In genomic region chr4:99315839-99316238, GRCh38 we compare ENCODE assay signal across 33 cellular contexts. TPM values are rescaled to one million over a fixed set of nuclear protein-coding genes. Genes with fewer than 3 reads are reported as not detected.
"Had no signal": no experiment of that assay in that cellular context is flagged by ENCODE, and none has a peak within 500 bp of the region (broad histone marks: within the 10 kb centered on the region; RNA-seq: fewer than 3 reads in every experiment).

No MANE protein-coding gene starts in this region.

- H3K4me3 Mint-ChIP-seq: activated B cell treated with CpG ODN at 0.5 μM for 24 hours; activated CD4-positive, alpha-beta T cell treated with anti-CD3 and anti-CD28 coated beads for 36 hours; activated naive CD8-positive, alpha-beta T cell treated with anti-CD3 and anti-CD28 coated beads, Interleukin-2, amount 10 ng/mL, durations not matched to agents 7 days and 5 days; mesothelial cell of epicardium; naive thymus-derived CD4-positive, alpha-beta T cell; T-helper 17 cell; type B pancreatic cell had no signal

- H3K27me3 ChIP-seq: brain microvascular endothelial cell, heart left ventricle, left lung, spleen, testis had no signal

- DNase-seq: activated B cell treated with CpG ODN at 0.5 μM for 24 hours; activated CD4-positive, alpha-beta T cell treated with anti-CD3 and anti-CD28 coated beads for 36 hours; activated CD4-positive, alpha-beta T cell treated with anti-CD3 and anti-CD28 coated beads, Interleukin-2, amount 50 U/mL, for 4 hours; activated CD8-positive, alpha-beta memory T cell treated with anti-CD3 and anti-CD28 coated beads for 24 hours; activated effector memory CD4-positive, alpha-beta T cell treated with Interleukin-2 at 50 U/mL for 16 hours; activated naive CD4-positive, alpha-beta T cell treated with Interleukin-2 at 50 U/mL for 16 hours; activated naive CD8-positive, alpha-beta T cell treated with anti-CD3 and anti-CD28 coated beads, Interleukin-2, amount 10 ng/mL, durations not matched to agents 7 days and 5 days; amniotic stem cell; brain microvascular endothelial cell; caudate nucleus; foreskin fibroblast; heart left ventricle; hypothalamus; kidney glomerular epithelial cell; left lung; naive thymus-derived CD4-positive, alpha-beta T cell; nucleus accumbens; right cardiac atrium; spleen; stimulated activated CD4-positive, alpha-beta T cell treated with anti-CD3 and anti-CD28 coated beads, Interleukin-2, amount 100 ng/mL, for 48 hours; stimulated activated naive CD4-positive, alpha-beta T cell treated with Interleukin-2 at 50 U/mL for 16 hours; T-helper 17 cell; T1000; testis had no signal

- ATAC-seq: activated CD4-positive, alpha-beta T cell treated with anti-CD3 and anti-CD28 coated beads for 36 hours; esophagus mucosa; heart left ventricle; left lung; naive thymus-derived CD4-positive, alpha-beta T cell; SK-N-SH treated with all-trans-retinoic acid at 6 μM for 48 hours; T-helper 17 cell had no signal

- H3K4me1 Mint-ChIP-seq: activated B cell treated with CpG ODN at 0.5 μM for 24 hours; activated CD4-positive, alpha-beta T cell treated with anti-CD3 and anti-CD28 coated beads for 36 hours; activated naive CD8-positive, alpha-beta T cell treated with anti-CD3 and anti-CD28 coated beads, Interleukin-2, amount 10 ng/mL, durations not matched to agents 7 days and 5 days; mesothelial cell of epicardium; naive thymus-derived CD4-positive, alpha-beta T cell; T-helper 17 cell had no signal

- H3K9me3 Mint-ChIP-seq: activated B cell treated with CpG ODN at 0.5 μM for 24 hours; activated naive CD8-positive, alpha-beta T cell treated with anti-CD3 and anti-CD28 coated beads, Interleukin-2, amount 10 ng/mL, durations not matched to agents 7 days and 5 days; mesothelial cell of epicardium; type B pancreatic cell had no signal

- H3K4me3 ChIP-seq: heart left ventricle, left lung, testis had no signal

- H3K9me3 ChIP-seq: heart left ventricle, left lung, spleen, testis had no signal

- H3K27me3 Mint-ChIP-seq: activated B cell treated with CpG ODN at 0.5 μM for 24 hours; activated naive CD8-positive, alpha-beta T cell treated with anti-CD3 and anti-CD28 coated beads, Interleukin-2, amount 10 ng/mL, durations not matched to agents 7 days and 5 days; type B pancreatic cell had no signal

- H3K4me1 ChIP-seq: heart left ventricle, left lung, parathyroid adenoma, spleen had no signal

- H3K36me3 ChIP-seq: brain microvascular endothelial cell, left lung, spleen had no signal

- H3K27ac ChIP-seq: brain microvascular endothelial cell, heart left ventricle, parathyroid adenoma, spleen had no signal

- H3K27ac Mint-ChIP-seq: activated B cell treated with CpG ODN at 0.5 μM for 24 hours; activated CD4-positive, alpha-beta T cell treated with anti-CD3 and anti-CD28 coated beads for 36 hours; activated naive CD8-positive, alpha-beta T cell treated with anti-CD3 and anti-CD28 coated beads, Interleukin-2, amount 10 ng/mL, durations not matched to agents 7 days and 5 days; mesothelial cell of epicardium; naive thymus-derived CD4-positive, alpha-beta T cell; T-helper 17 cell; type B pancreatic cell had no signal

- H3K36me3 Mint-ChIP-seq: activated naive CD8-positive, alpha-beta T cell treated with anti-CD3 and anti-CD28 coated beads, Interleukin-2, amount 10 ng/mL, durations not matched to agents 7 days and 5 days; mesothelial cell of epicardium; naive thymus-derived CD4-positive, alpha-beta T cell; type B pancreatic cell had no signal

RNA-seq across cellular contexts. Expression of gene ADH1B, which starts 5.4 kb away (rescaled TPM):
- total RNA-seq: activated B cell treated with CpG ODN at 0.5 μM for 24 hours; activated CD4-positive, alpha-beta T cell treated with anti-CD3 and anti-CD28 coated beads for 36 hours; activated naive CD8-positive, alpha-beta T cell treated with anti-CD3 and anti-CD28 coated beads, Interleukin-2, amount 10 ng/mL, durations not matched to agents 7 days and 5 days; astrocyte; mesothelial cell of epicardium; naive thymus-derived CD4-positive, alpha-beta T cell; pulmonary artery endothelial cell; T-helper 17 cell had no signal
- polyA plus RNA-seq: naive thymus-derived CD4-positive, alpha-beta T cell; neural cell had no signal

RNA-seq across cellular contexts. Expression of gene ADH1A, which starts 25.1 kb away (rescaled TPM):
- total RNA-seq: activated B cell treated with CpG ODN at 0.5 μM for 24 hours; activated CD4-positive, alpha-beta T cell treated with anti-CD3 and anti-CD28 coated beads for 36 hours; activated naive CD8-positive, alpha-beta T cell treated with anti-CD3 and anti-CD28 coated beads, Interleukin-2, amount 10 ng/mL, durations not matched to agents 7 days and 5 days; astrocyte; chondrocyte; esophagus mucosa; mesothelial cell of epicardium; naive thymus-derived CD4-positive, alpha-beta T cell; pulmonary artery endothelial cell; T-helper 17 cell had no signal
- polyA plus RNA-seq: heart left ventricle; naive thymus-derived CD4-positive, alpha-beta T cell; neural cell; right cardiac atrium; spleen had no signal

RNA-seq across cellular contexts. Expression of gene ADH1C, which starts 36.7 kb away (rescaled TPM):
- total RNA-seq: activated B cell treated with CpG ODN at 0.5 μM for 24 hours; activated CD4-positive, alpha-beta T cell treated with anti-CD3 and anti-CD28 coated beads for 36 hours; activated naive CD8-positive, alpha-beta T cell treated with anti-CD3 and anti-CD28 coated beads, Interleukin-2, amount 10 ng/mL, durations not matched to agents 7 days and 5 days; astrocyte; chondrocyte; naive thymus-derived CD4-positive, alpha-beta T cell; pulmonary artery endothelial cell; T-helper 17 cell had no signal
- polyA plus RNA-seq: naive thymus-derived CD4-positive, alpha-beta T cell; neural cell had no signal
